12 cellular contexts compared by ENCODE assay signal in the genomic region with DNA sequence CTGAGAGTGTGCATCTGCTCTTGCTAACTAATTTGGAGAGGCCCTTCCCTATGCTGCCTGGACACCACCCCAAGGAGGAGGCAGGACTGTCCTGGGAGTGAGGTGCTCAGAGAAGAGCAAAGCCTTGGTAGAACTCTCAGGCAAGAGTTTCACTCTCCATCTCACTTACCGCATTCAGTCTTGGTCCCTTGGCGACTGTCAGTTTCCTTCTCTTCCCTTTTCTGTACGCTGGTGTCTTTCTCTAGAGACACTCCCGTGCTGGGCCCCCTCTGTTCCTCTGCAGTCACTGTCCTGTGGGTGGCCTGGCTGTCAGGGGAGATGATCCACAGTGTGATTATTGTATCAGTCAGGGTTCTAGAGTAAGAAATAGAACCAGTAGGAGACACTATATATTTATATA. TPM values are rescaled to one million over a fixed set of nuclear protein-coding genes. Genes with fewer than 3 reads are reported as not detected.
DNase-seq lines count a peak whose midpoint lies in the region; ATAC-seq and TF ChIP-seq lines count a peak whose summit lies in the region.
"Had no signal": no experiment of that assay in that cellular context is flagged by ENCODE, and none has a peak within 500 bp of the region (broad histone marks: within the 10 kb centered on the region; RNA-seq: fewer than 3 reads in every experiment).

No MANE protein-coding gene starts in this region.

- H3K9me3 ChIP-seq in CD8-positive, alpha-beta memory T cell (ENCODE audit: low read length): no peaks in the 10 kb centered on the region
- H3K9me3 ChIP-seq: SK-N-SH had no signal

- in situ Hi-C loops in KBM-7 (cut with MboI; ENCODE audit: low pct_unique_long_range_greater_than_20kb, low sequenced_read_pairs): no loop called here

- no peak overlapping the region for H3K27ac ChIP-seq in CD8-positive, alpha-beta memory T cell (ENCODE audit: low read depth, low read length)

- H3K27me3 ChIP-seq in CD8-positive, alpha-beta memory T cell (ENCODE audit: insufficient read depth, low read length, poor library complexity, severe bottlenecking): no peaks in the 10 kb centered on the region

- peak overlapping the region in 7 of 8 donors; percentile 46 to 89 (median 76) for H3K27ac Mint-ChIP-seq in CD8-positive, alpha-beta memory T cell
- peak overlapping the region; percentile 75 for H3K27ac Mint-ChIP-seq in endothelial cell (ENCODE audit: unreplicated experiment)
- H3K27ac Mint-ChIP-seq in nephron progenitor cell: no peak overlapping the region
- H3K27ac Mint-ChIP-seq: HFFc6 had no signal

- no peak overlapping the region for H3K4me3 Mint-ChIP-seq in CD8-positive, alpha-beta memory T cell
- H3K4me3 Mint-ChIP-seq in endothelial cell (ENCODE audit: unreplicated experiment) (no peak overlapping the region), nephron progenitor cell (no peak overlapping the region)
- H3K4me3 Mint-ChIP-seq: activated naive CD4-positive, alpha-beta T cell treated with anti-CD3 and anti-CD28 coated beads, Interleukin-2, amount 10 ng/mL, durations not matched to agents 7 days and 5 days; HFFc6 had no signal

- POLR2A ChIA-PET in CD8-positive, alpha-beta memory T cell (lab: Charles Lee): no interaction called here

- no peaks in the 10 kb centered on the region for H3K36me3 Mint-ChIP-seq in CD8-positive, alpha-beta memory T cell
- peaks cover 9% of the 10 kb centered on the region for H3K36me3 Mint-ChIP-seq in endothelial cell (ENCODE audit: low read depth, unreplicated experiment)
- peaks cover 4% of the 10 kb centered on the region for H3K36me3 Mint-ChIP-seq in nephron progenitor cell (ENCODE audit: low read depth)

- no peaks in the 10 kb centered on the region for H3K36me3 ChIP-seq in CD8-positive, alpha-beta memory T cell (ENCODE audit: insufficient read depth, low read length)

- H3K27me3 Mint-ChIP-seq in CD8-positive, alpha-beta memory T cell: no peaks in the 10 kb centered on the region
- H3K27me3 Mint-ChIP-seq in endothelial cell (ENCODE audit: unreplicated experiment) (peaks cover 19% of the 10 kb centered on the region), nephron progenitor cell (ENCODE audit: low read depth, poor library complexity) (no peaks in the 10 kb centered on the region)
- H3K27me3 Mint-ChIP-seq: activated naive CD4-positive, alpha-beta T cell treated with anti-CD3 and anti-CD28 coated beads, Interleukin-2, amount 10 ng/mL, durations not matched to agents 7 days and 5 days had no signal

- TF ChIP-seq CTCF in endothelial cell (IDR thresholded peaks at IDR 0.05; ENCODE audit: unreplicated experiment) (no peak), nephron progenitor cell (IDR thresholded peaks at IDR 0.05) (no peak)

- DNase-seq in CD8-positive, alpha-beta memory T cell: no peak
- peak; percentile 44 for DNase-seq in KBM-7
- no peak for DNase-seq in endothelial cell (ENCODE audit: low spot score)
- DNase-seq in NCI-H69 (lab: John Stamatoyannopoulos, UW): no peak
- DNase-seq in DMS114 treated with DMSO at 0.1 percent for 48 hours (lab: John Stamatoyannopoulos, UW; ENCODE audit: unreplicated experiment): no peak
- DNase-seq in nephron progenitor cell: no peak
- DNase-seq in RKO (ENCODE audit: low spot score): no peak
- DNase-seq: activated naive CD4-positive, alpha-beta T cell treated with anti-CD3 and anti-CD28 coated beads, Interleukin-2, amount 10 ng/mL, durations not matched to agents 7 days and 5 days; HFFc6; kidney glomerular epithelial cell; SK-N-SH had no signal

- peak; percentile 39 for ATAC-seq in GM19455 (IDR thresholded peaks at IDR 0.05; ENCODE audit: unreplicated experiment)

- no peaks in the 10 kb centered on the region for H3K9me3 Mint-ChIP-seq in CD8-positive, alpha-beta memory T cell
- H3K9me3 Mint-ChIP-seq in endothelial cell (ENCODE audit: unreplicated experiment): no peaks in the 10 kb centered on the region
- no peaks in the 10 kb centered on the region for H3K9me3 Mint-ChIP-seq in nephron progenitor cell
- H3K9me3 Mint-ChIP-seq: activated naive CD4-positive, alpha-beta T cell treated with anti-CD3 and anti-CD28 coated beads, Interleukin-2, amount 10 ng/mL, durations not matched to agents 7 days and 5 days; HFFc6 had no signal

- H3K4me1 Mint-ChIP-seq in CD8-positive, alpha-beta memory T cell: peaks cover 32 to 50% (median 42%) of the 10 kb centered on the region in 3 donors
- H3K4me1 Mint-ChIP-seq in endothelial cell (ENCODE audit: unreplicated experiment): peaks cover 53% of the 10 kb centered on the region
- H3K4me1 Mint-ChIP-seq in nephron progenitor cell: peaks cover 72% of the 10 kb centered on the region

- peaks cover 38% of the 10 kb centered on the region for H3K4me1 ChIP-seq in CD8-positive, alpha-beta memory T cell (ENCODE audit: insufficient read depth, low read length)

- H3K4me3 ChIP-seq in CD8-positive, alpha-beta memory T cell (ENCODE audit: low read length): no peak overlapping the region

- CTCF ChIA-PET in CD8-positive, alpha-beta memory T cell (lab: Charles Lee): no interaction called here

RNA-seq across cellular contexts. Expression of gene IDH2, which starts 44.0 kb away (rescaled TPM):
- total RNA-seq in CD8-positive, alpha-beta memory T cell: 10 to 100 TPM; 72.8 to 73.8 TPM
- 148 TPM for polyA plus RNA-seq in CD8-positive, alpha-beta memory T cell
- total RNA-seq in endothelial cell (ENCODE audit: unreplicated experiment): 133 TPM

RNA-seq across cellular contexts. Expression of gene ZNF710, which starts 57.2 kb away (rescaled TPM):
- total RNA-seq in CD8-positive, alpha-beta memory T cell: 10 to 100 TPM; 13.2 TPM
- polyA plus RNA-seq in CD8-positive, alpha-beta memory T cell: 2.6 TPM
- total RNA-seq in endothelial cell (ENCODE audit: unreplicated experiment): 129 TPM
